Comparison of ENCODE assay signal across 1 cellular context in the genomic region with DNA sequence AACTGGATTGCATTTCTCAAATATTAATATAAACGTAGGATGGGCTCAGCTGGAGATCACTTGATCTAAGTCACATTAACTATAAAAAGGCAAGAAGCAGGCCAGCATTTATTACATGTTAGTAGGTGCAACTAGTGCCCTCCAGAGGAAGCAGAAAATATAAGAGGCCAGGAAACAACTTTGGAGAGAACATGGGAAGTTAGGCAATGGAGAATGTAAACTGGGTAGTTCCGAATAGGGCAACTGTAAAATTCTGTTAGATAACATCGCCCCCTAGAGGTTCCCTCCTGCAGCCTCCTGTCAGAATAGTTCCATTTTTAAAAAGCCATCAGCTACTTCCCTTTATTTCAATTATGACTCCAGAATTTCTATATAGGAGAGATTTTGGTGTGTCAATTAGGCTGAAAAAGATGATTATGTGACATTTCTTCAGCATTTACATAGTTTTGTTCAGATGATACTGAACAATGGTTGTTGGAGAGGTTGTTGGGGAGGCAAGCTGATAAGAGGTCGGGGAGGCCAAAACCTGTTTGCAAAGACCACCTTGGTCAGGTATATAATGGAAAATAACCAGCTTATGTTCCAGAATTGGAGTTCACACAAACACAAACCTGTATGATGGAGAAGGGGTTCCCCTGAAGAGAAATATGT.
TF ChIP-seq lines count a peak whose summit lies in the region.

No MANE protein-coding gene starts in this region.

TF ChIP-seq in HepG2, 621 proteins besides CTCF, POLR2A, EP300 and RAD21 (continued from another document):
- no peak for TF ChIP-seq ZNF276 (CRISPR knock-in tag; IDR thresholded peaks at IDR 0.05; ENCODE audit: low read depth)
- TF ChIP-seq PTBP1 (IDR thresholded peaks at IDR 0.05; ENCODE audit: low read depth, low read length, poor library complexity, severe bottlenecking) = no peak
- TF ChIP-seq ISL2 (CRISPR knock-in tag; IDR thresholded peaks at IDR 0.05) = no peak
- TF ChIP-seq, protein P1, sequence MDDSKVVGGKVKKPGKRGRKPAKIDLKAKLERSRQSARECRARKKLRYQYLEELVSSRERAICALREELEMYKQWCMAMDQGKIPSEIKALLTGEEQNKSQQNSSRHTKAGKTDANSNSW (CRISPR knock-in tag; IDR thresholded peaks at IDR 0.05; ENCODE audit: borderline replicate concordance) = no peak
- peak; percentile 35; the same call in 1 of the 2 replicates for TF ChIP-seq SRF (IDR thresholded peaks at IDR 0.05; ENCODE audit: low read depth, low read length)
- TF ChIP-seq ZNF792 (CRISPR knock-in tag; IDR thresholded peaks at IDR 0.05) = no peak
- no peak for TF ChIP-seq XBP1 (CRISPR knock-in tag; IDR thresholded peaks at IDR 0.05)
